ENCODE assay signal across 8 cellular contexts in genomic region chr3:197516517-197516889, GRCh38. TPM values are rescaled to one million over a fixed set of nuclear protein-coding genes. Genes with fewer than 3 reads are reported as not detected.
DNase-seq lines count a peak whose midpoint lies in the region; ATAC-seq and TF ChIP-seq lines count a peak whose summit lies in the region.

No MANE protein-coding gene starts in this region.

- no peak overlapping the region for H3K4me3 Mint-ChIP-seq in stimulated activated memory B cell treated with anti-CD40 and anti-IgM and Interleukin-4, amounts not matched to agents 10 μg/mL and 1 μg/mL and 100 μg/mL, for 72 hours

- no peaks in the 10 kb centered on the region for H3K79me2 ChIP-seq in hepatocyte

- no peaks in the 10 kb centered on the region for H3K9me3 ChIP-seq in hepatocyte (ENCODE audit: low read depth)

- H3K9me2 ChIP-seq in hepatocyte (replicated peaks; ENCODE audit: insufficient read depth): no peaks in the 10 kb centered on the region

- no peaks in the 10 kb centered on the region for H3K27me3 ChIP-seq in hepatocyte

- H3K4me2 ChIP-seq in hepatocyte: peak overlapping the region; percentile 21

- no peak overlapping the region for H3K4me3 ChIP-seq in hepatocyte

- TF ChIP-seq CTCF in hepatocyte (IDR thresholded peaks at IDR 0.05; ENCODE audit: poor library complexity): no peak

- in situ Hi-C loops in G401 (cut with HindIII; ENCODE audit: low sequenced_read_pairs): loop anchor here (10.0 kb wide), 1 partner anchor 78 kb away; no protein-coding TSS in a partner anchor

- no peaks in the 10 kb centered on the region for H3K27me3 Mint-ChIP-seq in stimulated activated memory B cell treated with anti-CD40 and anti-IgM and Interleukin-4, amounts not matched to agents 10 μg/mL and 1 μg/mL and 100 μg/mL, for 72 hours

- no peak for ATAC-seq in stimulated activated memory B cell treated with anti-CD40 and anti-IgM and Interleukin-4, amounts not matched to agents 10 μg/mL and 1 μg/mL and 100 μg/mL, for 72 hours

- 47% methylated on average over 6 of the region's 6 CpGs for WGBS in hepatocyte (ENCODE audit: low lambda C conversion rate, missing lambda C conversion rate)

- peak; percentile 30 to 47 for DNase-seq in activated CD4-positive, alpha-beta T cell treated with anti-CD3 and anti-CD28 coated beads for 24 hours (ENCODE audit: low read depth in 2 of 2)
- no peak for DNase-seq in activated CD4-positive, alpha-beta T cell treated with anti-CD3 and anti-CD28 coated beads, Interleukin-2, amount 50 U/mL, for 1 hour
- peak; percentile 55 to 67 for DNase-seq in activated CD4-positive, alpha-beta T cell treated with anti-CD3 and anti-CD28 coated beads, Interleukin-2, amount 50 U/mL, for 48 hours
- peak; percentile 87 for DNase-seq in hepatocyte (ENCODE audit: low spot score)
- no peak for DNase-seq in NCI-H128 (lab: John Stamatoyannopoulos, UW; ENCODE audit: unreplicated experiment)
- no peak for DNase-seq in DMS153 (lab: John Stamatoyannopoulos, UW)
- DNase-seq in G401 (ENCODE audit: low spot score): no peak

- no peaks in the 10 kb centered on the region for H4K20me1 ChIP-seq in hepatocyte (ENCODE audit: insufficient read depth, poor library complexity, severe bottlenecking)

- peak overlapping the region; percentile 73 for H3K27ac Mint-ChIP-seq in stimulated activated memory B cell treated with anti-CD40 and anti-IgM and Interleukin-4, amounts not matched to agents 10 μg/mL and 1 μg/mL and 100 μg/mL, for 72 hours

- H3K36me3 Mint-ChIP-seq in stimulated activated memory B cell treated with anti-CD40 and anti-IgM and Interleukin-4, amounts not matched to agents 10 μg/mL and 1 μg/mL and 100 μg/mL, for 72 hours: peaks cover 39% of the 10 kb centered on the region

- peaks cover 16% of the 10 kb centered on the region for H3K4me1 Mint-ChIP-seq in stimulated activated memory B cell treated with anti-CD40 and anti-IgM and Interleukin-4, amounts not matched to agents 10 μg/mL and 1 μg/mL and 100 μg/mL, for 72 hours

- no peaks in the 10 kb centered on the region for H3K9me3 Mint-ChIP-seq in stimulated activated memory B cell treated with anti-CD40 and anti-IgM and Interleukin-4, amounts not matched to agents 10 μg/mL and 1 μg/mL and 100 μg/mL, for 72 hours

- H2AFZ ChIP-seq in hepatocyte: no peak overlapping the region

- no peaks in the 10 kb centered on the region for H3K36me3 ChIP-seq in hepatocyte (replicated peaks; ENCODE audit: insufficient read depth, low read depth)

- peaks cover 17% of the 10 kb centered on the region for H3K4me1 ChIP-seq in hepatocyte (ENCODE audit: insufficient read depth)

- peak overlapping the region; percentile 81 for H3K27ac ChIP-seq in hepatocyte

RNA-seq across cellular contexts. Expression of gene BDH1, which starts 39.3 kb away (rescaled TPM):
- 62.9 and 64.2 TPM in 2 replicates for total RNA-seq in hepatocyte
- 40.3 and 61.8 TPM in 2 replicates for polyA plus RNA-seq in hepatocyte
- total RNA-seq in G401 (2014; rRNA removed; shearing (Covaris generic)): 0.31 TPM in 1 of 2 replicates, not detected in the other

Comparison
In these comparisons a context has a peak if more than half of its experiments do, and no peak if none do; other contexts are left out.
1. DNase-seq: peak in activated CD4-positive, alpha-beta T cell treated with anti-CD3 and anti-CD28 coated beads for 24 hours (2 of 2), activated CD4-positive, alpha-beta T cell treated with anti-CD3 and anti-CD28 coated beads, Interleukin-2, amount 50 U/mL, for 48 hours (2 of 2) and hepatocyte (single experiment); none in activated CD4-positive, alpha-beta T cell treated with anti-CD3 and anti-CD28 coated beads, Interleukin-2, amount 50 U/mL, for 1 hour (single experiment), NCI-H128 (single experiment), DMS153 (single experiment) and G401 (single experiment).
2. RNA of gene BDH1, which starts 39.3 kb away (total RNA-seq): 62.9 to 64.2 TPM in hepatocyte; 0.31 TPM in G401; every median in the first group is over 10 times any median in the second.